20 cellular contexts compared by ENCODE assay signal in genomic region chr6:77015350-77015749, GRCh38.
A peak's percentile ranks its signal among the peaks of the same experiment; 100 is the strongest.
DNase-seq lines count a peak whose midpoint lies in the region; ATAC-seq and TF ChIP-seq lines count a peak whose summit lies in the region.
"Had no signal": no experiment of that assay in that cellular context is flagged by ENCODE, and none has a peak within 500 bp of the region (broad histone marks: within the 10 kb centered on the region; RNA-seq: fewer than 3 reads in every experiment).

No MANE protein-coding gene starts in this region.

- no peaks in the 10 kb centered on the region for H3K4me1 Mint-ChIP-seq in endothelial cell (ENCODE audit: unreplicated experiment)
- H3K4me1 Mint-ChIP-seq: CD8-positive, alpha-beta memory T cell had no signal

- H3K36me3 Mint-ChIP-seq in endothelial cell (ENCODE audit: low read depth, unreplicated experiment) = peaks cover 4% of the 10 kb centered on the region
- H3K36me3 Mint-ChIP-seq: CD8-positive, alpha-beta memory T cell; type B pancreatic cell had no signal

- intact Hi-C loops in Right ventricle myocardium inferior (cut with DNase I) = no loop called here
- intact Hi-C loops in left ventricle myocardium inferior (cut with micrococcal nuclease) = no loop called here

- TF ChIP-seq CTCF in left ventricle myocardium inferior (IDR thresholded peaks at IDR 0.05; ENCODE audit: borderline replicate concordance) (no peak), astrocyte of the cerebellum (IDR thresholded peaks at IDR 0.05; ENCODE audit: low read depth, low read length, missing control alignments) (no peak), fibroblast of villous mesenchyme (IDR thresholded peaks at IDR 0.05; ENCODE audit: insufficient read depth, low read depth, low read length) (no peak), endothelial cell (IDR thresholded peaks at IDR 0.05; ENCODE audit: unreplicated experiment) (no peak)

- H3K27me3 ChIP-seq in left ventricle myocardium inferior (ENCODE audit: low read depth) = no peaks in the 10 kb centered on the region
- H3K27me3 ChIP-seq: heart left ventricle had no signal

- H3K27ac ChIP-seq in left ventricle myocardium inferior (replicated peaks) = no peak overlapping the region
- H3K27ac ChIP-seq: heart left ventricle, WERI-Rb-1 had no signal

- H3K4me3 ChIP-seq in left ventricle myocardium inferior (no peak overlapping the region), astrocyte of the cerebellum (ENCODE audit: low read depth, low read length) (no peak overlapping the region), fibroblast of villous mesenchyme (ENCODE audit: low read depth, low read length) (no peak overlapping the region)
- H3K4me3 ChIP-seq: heart left ventricle, mucosa of descending colon had no signal

- no peak for DNase-seq in Right ventricle myocardium inferior (ENCODE audit: missing footprints)
- DNase-seq in left ventricle myocardium inferior = no peak
- peak; percentile 20 for DNase-seq in astrocyte of the cerebellum (ENCODE audit: low read depth)
- DNase-seq in fibroblast of villous mesenchyme (ENCODE audit: low read depth) = peak; percentile 80
- DNase-seq in superior temporal gyrus (ENCODE audit: extremely low spot score) = peak; percentile 12
- no peak for DNase-seq in anterior cingulate cortex (lab: John Stamatoyannopoulos, UW)
- no peak for DNase-seq in endothelial cell (ENCODE audit: low spot score)
- DNase-seq: activated effector memory CD4-positive, alpha-beta T cell treated with anti-CD3 and anti-CD28 coated beads, Interleukin-2, amount 50 U/mL, for 16 hours; CD8-positive, alpha-beta memory T cell; central memory CD4-positive, alpha-beta T cell; heart left ventricle; kidney glomerular epithelial cell; mucosa of descending colon; MV-4-11; NCI-H2081 treated with DMSO at 0.1 percent for 48 hours; NCI-H526 treated with DMSO at 0.1 percent for 48 hours; WERI-Rb-1 had no signal

- in situ Hi-C loops in astrocyte of the cerebellum (cut with HindIII; ENCODE audit: low sequenced_read_pairs) = no loop called here

- H3K4me3 Mint-ChIP-seq in endothelial cell (ENCODE audit: unreplicated experiment) = no peak overlapping the region
- H3K4me3 Mint-ChIP-seq: CD8-positive, alpha-beta memory T cell; type B pancreatic cell had no signal

- H3K27ac Mint-ChIP-seq in endothelial cell (ENCODE audit: unreplicated experiment) = no peak overlapping the region
- H3K27ac Mint-ChIP-seq: CD8-positive, alpha-beta memory T cell; type B pancreatic cell had no signal

- ATAC-seq in Right ventricle myocardium inferior = peak; percentile 56
- ATAC-seq in HG03045 (IDR thresholded peaks at IDR 0.05; ENCODE audit: unreplicated experiment) = no peak
- ATAC-seq: HCT116, mucosa of descending colon had no signal

- H3K9me3 Mint-ChIP-seq in endothelial cell (ENCODE audit: unreplicated experiment) = peaks cover 4% of the 10 kb centered on the region
- H3K9me3 Mint-ChIP-seq: type B pancreatic cell had no signal

- H3K36me3 ChIP-seq in left ventricle myocardium inferior = no peaks in the 10 kb centered on the region
- H3K36me3 ChIP-seq: heart left ventricle, WERI-Rb-1 had no signal

- no peaks in the 10 kb centered on the region for H3K27me3 Mint-ChIP-seq in endothelial cell (ENCODE audit: unreplicated experiment)
- H3K27me3 Mint-ChIP-seq: type B pancreatic cell had no signal

- H3K9me3 ChIP-seq in left ventricle myocardium inferior (replicated peaks) = peaks cover 20% of the 10 kb centered on the region

- no peaks in the 10 kb centered on the region for H3K4me1 ChIP-seq in left ventricle myocardium inferior
- H3K4me1 ChIP-seq: heart left ventricle had no signal

Comparison
In these comparisons a context has a peak if more than half of its experiments do, and no peak if none do; other contexts are left out.
1. DNase-seq: peak in astrocyte of the cerebellum (single experiment), fibroblast of villous mesenchyme (single experiment) and superior temporal gyrus (single experiment); none in Right ventricle myocardium inferior (single experiment), left ventricle myocardium inferior (single experiment), anterior cingulate cortex (0 of 58) and endothelial cell (single experiment).